ENCODE assay signal across 8 cellular contexts in genomic region chr2:8312861-8313768, GRCh38.
DNase-seq lines count a peak whose midpoint lies in the region; ATAC-seq, FAIRE-seq and TF ChIP-seq lines count a peak whose summit lies in the region.

No MANE protein-coding gene starts in this region.

- DNase-seq in GM18507 (ENCODE audit: extremely low spot score, insufficient read length, low read depth) (peak; percentile 55), H4 (ENCODE audit: low spot score) (peak; percentile 22), M059J (ENCODE audit: low read depth) (peak; percentile 21), upper lobe of right lung (no peak), cerebellar cortex (ENCODE audit: low spot score) (no peak)
- peak; percentile 44 for DNase-seq in activated CD8-positive, alpha-beta memory T cell treated with anti-CD3 and anti-CD28 coated beads, Interleukin-2, amount 50 U/mL, for 48 hours
- DNase-seq in activated effector memory CD4-positive, alpha-beta T cell treated with Interleukin-2 at 50 U/mL for 16 hours: no peak

- no peak overlapping the region for H3K4me3 ChIP-seq in upper lobe of right lung

- peaks cover 17% of the 10 kb centered on the region for H3K4me1 ChIP-seq in upper lobe of right lung

- H3K9me3 Mint-ChIP-seq in stimulated activated memory B cell treated with anti-CD40 and anti-IgM and Interleukin-4, amounts not matched to agents 10 μg/mL and 1 μg/mL and 100 μg/mL, for 72 hours: peaks cover 5% of the 10 kb centered on the region

- peaks cover 42% of the 10 kb centered on the region for H3K4me1 Mint-ChIP-seq in stimulated activated memory B cell treated with anti-CD40 and anti-IgM and Interleukin-4, amounts not matched to agents 10 μg/mL and 1 μg/mL and 100 μg/mL, for 72 hours

- intact Hi-C loops in upper lobe of right lung (cut with DNase I): no loop called here

- no peaks in the 10 kb centered on the region for H3K27me3 ChIP-seq in upper lobe of right lung

- H3K9me3 ChIP-seq in upper lobe of right lung: no peaks in the 10 kb centered on the region

- FAIRE-seq in GM18507 (lab: Jason Lieb, UNC): peak; percentile 99

- peak; percentile 79 for ATAC-seq in stimulated activated memory B cell treated with anti-CD40 and anti-IgM and Interleukin-4, amounts not matched to agents 10 μg/mL and 1 μg/mL and 100 μg/mL, for 72 hours
- no peak for ATAC-seq in upper lobe of right lung

- H3K36me3 ChIP-seq in upper lobe of right lung: no peaks in the 10 kb centered on the region

- H3K36me3 Mint-ChIP-seq in stimulated activated memory B cell treated with anti-CD40 and anti-IgM and Interleukin-4, amounts not matched to agents 10 μg/mL and 1 μg/mL and 100 μg/mL, for 72 hours: no peaks in the 10 kb centered on the region

- no peak overlapping the region for H3K27ac Mint-ChIP-seq in stimulated activated memory B cell treated with anti-CD40 and anti-IgM and Interleukin-4, amounts not matched to agents 10 μg/mL and 1 μg/mL and 100 μg/mL, for 72 hours

- no peak overlapping the region for H3K4me3 Mint-ChIP-seq in stimulated activated memory B cell treated with anti-CD40 and anti-IgM and Interleukin-4, amounts not matched to agents 10 μg/mL and 1 μg/mL and 100 μg/mL, for 72 hours

- H3K27me3 Mint-ChIP-seq in stimulated activated memory B cell treated with anti-CD40 and anti-IgM and Interleukin-4, amounts not matched to agents 10 μg/mL and 1 μg/mL and 100 μg/mL, for 72 hours: peaks cover 91% of the 10 kb centered on the region

- TF ChIP-seq CTCF in upper lobe of right lung (IDR thresholded peaks at IDR 0.05): no peak

- H3K27ac ChIP-seq in upper lobe of right lung: no peak overlapping the region

Comparison
In these comparisons a context has a peak if more than half of its experiments do, and no peak if none do; other contexts are left out.
1. DNase-seq: peak in GM18507 (single experiment), H4 (single experiment), M059J (single experiment) and activated CD8-positive, alpha-beta memory T cell treated with anti-CD3 and anti-CD28 coated beads, Interleukin-2, amount 50 U/mL, for 48 hours (single experiment); none in activated effector memory CD4-positive, alpha-beta T cell treated with Interleukin-2 at 50 U/mL for 16 hours (single experiment), upper lobe of right lung (single experiment) and cerebellar cortex (single experiment).